ENCODE assay signal across 21 cellular contexts in genomic region chr9:136297766-136298735, GRCh38. TPM values are rescaled to one million over a fixed set of nuclear protein-coding genes. Genes with fewer than 3 reads are reported as not detected.
A peak's percentile ranks its signal among the peaks of the same experiment; 100 is the strongest.
DNase-seq lines count a peak whose midpoint lies in the region; ATAC-seq and TF ChIP-seq lines count a peak whose summit lies in the region.
"Had no signal": no experiment of that assay in that cellular context is flagged by ENCODE, and none has a peak within 500 bp of the region (broad histone marks: within the 10 kb centered on the region; RNA-seq: fewer than 3 reads in every experiment).

No MANE protein-coding gene starts in this region.

- no peak for TF ChIP-seq POLR2A in body of pancreas (IDR thresholded peaks at IDR 0.05)

- intact Hi-C loops in body of pancreas (cut with DNase I) = no loop called here

- no peaks in the 10 kb centered on the region for H3K9me3 Mint-ChIP-seq in stimulated activated effector memory CD8-positive, alpha-beta T cell treated with anti-CD3 and anti-CD28 coated beads, Interleukin-12 subunit alpha, Interleukin-12 subunit beta, amount 100 ng/mL, for 72 hours
- H3K9me3 Mint-ChIP-seq: CD8-positive, alpha-beta T cell; T-cell had no signal

- 79 to 83% methylated on average over 22 to 26 of the region's 26 CpGs for WGBS in body of pancreas, 2 donors

- H3K9me3 ChIP-seq in body of pancreas (no peaks in the 10 kb centered on the region), BE2C (no peaks in the 10 kb centered on the region)

- peaks cover 5% of the 10 kb centered on the region for H3K4me1 Mint-ChIP-seq in stimulated activated effector memory CD8-positive, alpha-beta T cell treated with anti-CD3 and anti-CD28 coated beads, Interleukin-12 subunit alpha, Interleukin-12 subunit beta, amount 100 ng/mL, for 72 hours
- H3K4me1 Mint-ChIP-seq: T-cell had no signal

- peak overlapping the region; percentile 15 for H3K27ac Mint-ChIP-seq in stimulated activated effector memory CD8-positive, alpha-beta T cell treated with anti-CD3 and anti-CD28 coated beads, Interleukin-12 subunit alpha, Interleukin-12 subunit beta, amount 100 ng/mL, for 72 hours
- H3K27ac Mint-ChIP-seq: B cell; CD8-positive, alpha-beta T cell; T-cell had no signal

- no peaks in the 10 kb centered on the region for H3K27me3 ChIP-seq in body of pancreas
- H3K27me3 ChIP-seq in BE2C = no peaks in the 10 kb centered on the region

- H3K4me3 ChIP-seq in body of pancreas (no peak overlapping the region), BE2C (ENCODE audit: low read depth, low read length) (no peak overlapping the region)

- no peak for ATAC-seq in body of pancreas
- no peak for ATAC-seq in stimulated activated effector memory CD8-positive, alpha-beta T cell treated with anti-CD3 and anti-CD28 coated beads, Interleukin-12 subunit alpha, Interleukin-12 subunit beta, amount 100 ng/mL, for 72 hours
- ATAC-seq: CD8-positive, alpha-beta T cell; SK-N-SH treated with all-trans-retinoic acid at 6 μM for 48 hours; T-cell had no signal

- TF ChIP-seq CTCF in body of pancreas (IDR thresholded peaks at IDR 0.05) (no peak), BE2C (IDR thresholded peaks at IDR 0.05; ENCODE audit: low read depth, low read length) (no peak), GM20000 (IDR thresholded peaks at IDR 0.05; ENCODE audit: extremely low read depth, missing control alignments) (no peak)

- peak overlapping the region; percentile 66 to 88 (median 74) for H3K27ac ChIP-seq in body of pancreas
- H3K27ac ChIP-seq: 22Rv1 had no signal

- no peaks in the 10 kb centered on the region for H3K36me3 ChIP-seq in body of pancreas (replicated peaks in 1 of 2; ENCODE audit: insufficient read depth in 1 of 2, low read depth in 2 of 2)
- H3K36me3 ChIP-seq in BE2C = no peaks in the 10 kb centered on the region

- DNase-seq in DMS53 (lab: John Stamatoyannopoulos, UW) = peak; percentile 57
- DNase-seq in DMS53 treated with DMSO at 0.1 percent for 48 hours (lab: John Stamatoyannopoulos, UW; ENCODE audit: unreplicated experiment) = no peak
- DNase-seq in ELF-1 (ENCODE audit: low read depth, low spot score) = peak; percentile 59
- DNase-seq in body of pancreas = no peak
- no peak for DNase-seq in stimulated activated effector memory CD8-positive, alpha-beta T cell treated with anti-CD3 and anti-CD28 coated beads, Interleukin-12 subunit alpha, Interleukin-12 subunit beta, amount 100 ng/mL, for 72 hours (ENCODE audit: low spot score in 2 of 2)
- no peak for DNase-seq in nucleus accumbens (lab: John Stamatoyannopoulos, UW)
- no peak for DNase-seq in BE2C
- no peak for DNase-seq in GM20000 (ENCODE audit: low spot score)
- DNase-seq: DMS79 treated with DMSO at 0.1 percent for 48 hours, GOT3, NCI-H1092 treated with DMSO at 0.1 percent for 48 hours, NCI-H1694, OCI-M1, SIG-M5, T-cell had no signal

- no peak overlapping the region for H3K4me3 Mint-ChIP-seq in stimulated activated effector memory CD8-positive, alpha-beta T cell treated with anti-CD3 and anti-CD28 coated beads, Interleukin-12 subunit alpha, Interleukin-12 subunit beta, amount 100 ng/mL, for 72 hours
- H3K4me3 Mint-ChIP-seq: B cell; CD8-positive, alpha-beta T cell; T-cell had no signal

- H3K4me1 ChIP-seq in body of pancreas = peaks cover 19% of the 10 kb centered on the region
- H3K4me1 ChIP-seq in BE2C = 0 out of 2 replicates have a peak, but pooled peaks cover 3% of the 10 kb centered on the region

- H3K36me3 Mint-ChIP-seq in stimulated activated effector memory CD8-positive, alpha-beta T cell treated with anti-CD3 and anti-CD28 coated beads, Interleukin-12 subunit alpha, Interleukin-12 subunit beta, amount 100 ng/mL, for 72 hours = no peaks in the 10 kb centered on the region
- H3K36me3 Mint-ChIP-seq: CD8-positive, alpha-beta T cell; T-cell had no signal

RNA-seq across cellular contexts. Expression of gene CCDC187, which starts 5.8 kb away (rescaled TPM):
- 1 to 10 TPM; 1.3 to 2.3 TPM for total RNA-seq in body of pancreas
- polyA plus RNA-seq in BE2C (2012; ENCODE audit: insufficient read depth, insufficient read length, low read depth) = not detected
- total RNA-seq: LHCN-M2, RPMI7951 had no signal

RNA-seq across cellular contexts. Expression of gene GPSM1, which starts 29.3 kb away (rescaled TPM):
- 10 to 100 TPM; 15.8 to 23.1 TPM for total RNA-seq in body of pancreas
- 131 TPM for polyA plus RNA-seq in BE2C (2012; ENCODE audit: insufficient read depth, insufficient read length, low read depth)

RNA-seq across cellular contexts. Expression of gene QSOX2, which starts 52.4 kb away (rescaled TPM):
- 10 to 100 TPM in 1 of 2 donors, 1 to 10 TPM in 1; 8.8 to 22.7 TPM for total RNA-seq in body of pancreas
- polyA plus RNA-seq in BE2C (2012; ENCODE audit: insufficient read depth, insufficient read length, low read depth) = 65.1 TPM

Comparison
In these comparisons a context has a peak if more than half of its experiments do, and no peak if none do; other contexts are left out.
1. DNase-seq: peak in DMS53 (single experiment) and ELF-1 (single experiment); none in DMS53 treated with DMSO at 0.1 percent for 48 hours (single experiment), body of pancreas (0 of 4), stimulated activated effector memory CD8-positive, alpha-beta T cell treated with anti-CD3 and anti-CD28 coated beads, Interleukin-12 subunit alpha, Interleukin-12 subunit beta, amount 100 ng/mL, for 72 hours (0 of 2), nucleus accumbens (0 of 56), BE2C (single experiment) and GM20000 (single experiment).